In the genomic region with DNA sequence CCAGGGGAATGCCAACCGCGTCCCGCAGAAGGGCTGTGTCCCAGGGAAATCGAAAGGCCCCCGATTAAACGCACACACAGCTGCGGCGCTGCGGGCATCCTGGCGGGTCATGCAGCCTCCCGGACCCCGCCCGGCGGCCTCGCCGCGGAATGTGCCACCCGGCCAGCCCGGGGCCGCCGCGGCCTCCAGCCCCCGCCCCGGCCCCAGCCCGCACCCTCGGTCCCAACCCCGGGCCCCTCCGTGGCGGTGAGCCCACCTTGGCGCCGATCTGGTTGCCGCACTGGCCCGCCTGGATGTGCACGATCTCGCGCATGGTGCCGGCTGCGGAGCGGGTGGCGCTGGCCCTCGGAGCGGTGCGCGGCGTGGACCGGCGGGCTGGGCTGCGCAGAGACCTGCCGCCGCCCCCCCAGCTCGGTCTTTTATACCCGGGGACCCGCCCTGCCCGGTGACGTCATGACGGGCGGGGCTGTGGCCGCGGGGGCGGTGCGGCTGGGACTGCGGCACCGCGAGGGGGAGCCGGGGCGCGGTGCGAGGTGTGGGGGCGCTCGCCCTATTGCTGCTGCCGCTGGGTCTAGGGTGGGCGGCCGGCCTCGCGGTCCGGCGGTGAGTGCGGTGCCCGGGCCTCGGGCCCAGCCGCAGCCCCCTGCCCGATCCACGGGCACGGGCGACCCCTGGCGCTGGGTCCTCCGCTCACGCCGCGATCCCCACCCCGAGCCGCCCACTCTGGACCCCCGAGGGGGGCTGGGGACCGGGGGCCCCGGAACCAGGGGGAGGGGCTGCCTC, we compare ENCODE assay signal across 7 cellular contexts. TPM values are rescaled to one million over a fixed set of nuclear protein-coding genes. Genes with fewer than 3 reads are reported as not detected.
A peak's percentile ranks its signal among the peaks of the same experiment; 100 is the strongest.
DNase-seq lines count a peak whose midpoint lies in the region; TF ChIP-seq lines count a peak whose summit lies in the region.

Gene TUBB2A, minus strand, starts transcription at position 394 of the 783 bp plus-strand sequence. Its CDS starts 81 bp downstream, at position 313.

- BruUV-seq in mammary epithelial cell (replicated peaks; lab: Mats Ljungman, UMichigan) = no TSS peak

- DNase-seq in GM13976 (ENCODE audit: low spot score) (peak; percentile 97), HFFc6 (peak; percentile 64), NCI-H1092 treated with DMSO at 0.1 percent for 48 hours (lab: John Stamatoyannopoulos, UW) (peak; percentile 12), WERI-Rb-1 (peak; percentile 88), mammary epithelial cell (peak; percentile 80), immature natural killer cell (peak; percentile 88 to 91 (median 90)), spleen (peak; percentile 95)

- H3K27ac ChIP-seq in WERI-Rb-1 (0 out of 2 replicates have a peak within 1 kb of the TSS, but pooled peaks have one; percentile 8), mammary epithelial cell (ENCODE audit: insufficient read depth, low read depth, low read length) (peak within 1 kb of the TSS; percentile 80), spleen (peak within 1 kb of the TSS; percentile 80 to 94 (median 86))

- peak within 1 kb of the TSS; percentile 66 for H3K4me3 ChIP-seq in WERI-Rb-1 (ENCODE audit: low read depth, low read length)
- H3K4me3 ChIP-seq in mammary epithelial cell (replicated peaks in 1 of 3; ENCODE audit: insufficient read depth in 1 of 3, low read depth in 2 of 3, low read length in 3 of 3) = peak within 1 kb of the TSS; percentile 74 to 92 (median 81)
- H3K4me3 ChIP-seq in spleen = peak within 1 kb of the TSS; percentile 51 to 93 (median 70)

- H3K36me3 ChIP-seq in WERI-Rb-1 (peaks cover 18% of the 10 kb centered on the region), mammary epithelial cell (ENCODE audit: insufficient read depth, low read length) (peaks cover 2% of the 10 kb centered on the region), spleen (peaks cover 0 to 16% (median 0%) of the 10 kb centered on the region in 6 donors)

- peak within 1 kb of the TSS; percentile 85 for H2AFZ ChIP-seq in mammary epithelial cell (ENCODE audit: low read depth, low read length)

- peak within 1 kb of the TSS; percentile 85 for H3K27ac Mint-ChIP-seq in HFFc6
- H3K27ac Mint-ChIP-seq in immature natural killer cell = peak within 1 kb of the TSS; percentile 76 to 95 (median 83)

- peak within 1 kb of the TSS; percentile 97 for H3K4me3 Mint-ChIP-seq in HFFc6
- peak within 1 kb of the TSS; percentile 89 to 94 (median 91) for H3K4me3 Mint-ChIP-seq in immature natural killer cell

- H3K4me2 ChIP-seq in mammary epithelial cell (ENCODE audit: insufficient read depth, low read depth, low read length) = peak within 1 kb of the TSS; percentile 97

- in situ Hi-C loops in GM13976 (cut with MboI; ENCODE audit: low sequenced_read_pairs, unreplicated experiment) (no loop called here), mammary epithelial cell (cut with MboI; ENCODE audit: low sequenced_read_pairs in 2 of 2) (loop anchor here in 1 of 2 donors (5.0 to 10.0 kb wide), 2 partner anchors 50 to 97 kb away; partner anchors contain the start of gene PSMG4)

- intact Hi-C loops in mammary epithelial cell (cut with micrococcal nuclease) = loop anchor here (1.0 to 2.0 kb wide), 3 partner anchors 17 to 94 kb away; no protein-coding TSS in a partner anchor
- intact Hi-C loops in spleen (cut with DNase I; ENCODE audit: low total_unique reads) = no loop called here

- peak within 1 kb of the TSS; percentile 84 for H3K9ac ChIP-seq in mammary epithelial cell (ENCODE audit: insufficient read depth, low read length)

- H3K27me3 Mint-ChIP-seq in HFFc6 (ENCODE audit: insufficient read depth) (peaks cover 13% of the 10 kb centered on the region), immature natural killer cell (ENCODE audit: low read depth in 3 of 3) (peaks cover 15 to 20% (median 19%) of the 10 kb centered on the region in 3 donors)

- H3K4me1 ChIP-seq in mammary epithelial cell (ENCODE audit: insufficient read depth, low read length) (peaks cover 5% of the 10 kb centered on the region), spleen (peaks cover 2 to 51% (median 21%) of the 10 kb centered on the region in 6 donors)

- H3K27me3 ChIP-seq in WERI-Rb-1 (ENCODE audit: insufficient read depth, low read depth, severe bottlenecking) (no peaks in the 10 kb centered on the region), mammary epithelial cell (ENCODE audit: insufficient read depth, low read length) (no peaks in the 10 kb centered on the region), spleen (replicated peaks in 1 of 7) (peaks cover 0 to 36% (median 0%) of the 10 kb centered on the region in 7 donors)

- CTCF ChIA-PET in mammary epithelial cell (lab: Charles Lee; ENCODE audit: low non-redundant PET) = interaction anchor here (0.5 to 0.8 kb wide), 7 partner anchors 10 to 1073 kb away, joined by 4 to 11 read pairs (median 5); no protein-coding TSS in a partner anchor

- TF ChIP-seq CTCF in GM13976 (IDR thresholded peaks at IDR 0.05; ENCODE audit: borderline replicate concordance, control extremely low read depth, extremely low read depth, insufficient read depth, missing control alignments) = peak; percentile 38
- peak; percentile 80 for TF ChIP-seq CTCF in HFFc6 (IDR thresholded peaks at IDR 0.05)
- peak; percentile 55 for TF ChIP-seq CTCF in WERI-Rb-1 (IDR thresholded peaks at IDR 0.05; ENCODE audit: low read depth, low read length)
- peak; percentile 14 to 55 for TF ChIP-seq CTCF in mammary epithelial cell (conservative IDR thresholded peaks at IDR 0.05 in 1 of 2, IDR thresholded peaks at IDR 0.05 in 1 of 2; ENCODE audit: extremely low read depth in 1 of 2, insufficient read depth in 1 of 2, low read depth in 1 of 2, low read length in 2 of 2)
- peak in 8 of 11 experiments; percentile 42 to 76 (median 66) for TF ChIP-seq CTCF in spleen (IDR thresholded peaks at IDR 0.05 in 8 of 11, conservative IDR thresholded peaks at IDR 0.05 in 3 of 11)

- H3K4me1 Mint-ChIP-seq in HFFc6 (ENCODE audit: low read depth) (peaks cover 32% of the 10 kb centered on the region), immature natural killer cell (peaks cover 14 to 18% of the 10 kb centered on the region in 2 donors)

- peak in 2 of 3 donors; percentile 32 to 94 for TF ChIP-seq POLR2A in spleen (IDR thresholded peaks at IDR 0.05)

- dilution Hi-C loops in mammary epithelial cell (cut with HindIII; ENCODE audit: low sequenced_read_pairs) = no loop called here

- WGBS in mammary epithelial cell (ENCODE audit: low coverage, missing lambda C conversion rate) = under 1% methylated on average over 18 of the region's 95 CpGs
- 1 to 2% (median 1%) methylated on average over 42 to 95 of the region's 95 CpGs for WGBS in spleen, 5 donors

- peaks cover 7% of the 10 kb centered on the region for H3K79me2 ChIP-seq in mammary epithelial cell (ENCODE audit: insufficient read depth, low read length)

- no peaks in the 10 kb centered on the region for H3K9me3 ChIP-seq in WERI-Rb-1 (ENCODE audit: severe bottlenecking)
- H3K9me3 ChIP-seq in mammary epithelial cell (replicated peaks; ENCODE audit: insufficient read depth, low read length) = no peaks in the 10 kb centered on the region
- no peaks in the 10 kb centered on the region for H3K9me3 ChIP-seq in spleen

- H3K9me3 Mint-ChIP-seq in HFFc6 (no peaks in the 10 kb centered on the region), immature natural killer cell (no peaks in the 10 kb centered on the region)

- H4K20me1 ChIP-seq in mammary epithelial cell (ENCODE audit: insufficient read depth, low read length) = no peaks in the 10 kb centered on the region

- peaks cover 26% of the 10 kb centered on the region; the same call in 1 of the 2 replicates for H3K36me3 Mint-ChIP-seq in HFFc6 (ENCODE audit: low read depth)
- peaks cover 0 to 4% (median 0%) of the 10 kb centered on the region in 3 donors for H3K36me3 Mint-ChIP-seq in immature natural killer cell

RNA-seq across cellular contexts. Expression of gene TUBB2A, which starts in this region (rescaled TPM):
- total RNA-seq in HFFc6 (2021; fragmentation: NEBNext Ultra II Directional; extraction: Animal tissue kit (Norgen Biotek cat#: 25700)) = 100 to 1,000 TPM; 114 to 152 (median 120) TPM
- total RNA-seq in mammary epithelial cell = 100 to 1,000 TPM in 1 of 2 donors, 10 to 100 TPM in 1; 70.2 to 214 TPM
- polyA plus RNA-seq in mammary epithelial cell = 122 TPM
- polyA minus RNA-seq in mammary epithelial cell = 85.7 TPM
- polyA plus RNA-seq in immature natural killer cell = 1 to 10 TPM; 1.4 to 3.8 (median 2.9) TPM
- total RNA-seq in spleen = 10 to 100 TPM in 3 of 7 donors, 1 to 10 TPM in 4; 4.3 to 13.7 (median 6.7) TPM
- 1 to 10 TPM; 4.8 to 9.1 (median 7.5) TPM for polyA plus RNA-seq in spleen

Comparison
In these comparisons a context has a peak if more than half of its experiments do, and no peak if none do; other contexts are left out.
1. Peak in every context shown above with its lines: DNase-seq, H3K4me3 ChIP-seq and H3K27ac ChIP-seq.
2. RNA of gene TUBB2A (total RNA-seq): 70.2 to 214 TPM in mammary epithelial cell and 114 to 152 TPM in HFFc6; 4.3 to 13.7 TPM in spleen; every median in the first group is over 4 times any median in the second.
3. RNA of gene TUBB2A (polyA plus RNA-seq): 122 TPM in mammary epithelial cell (single experiment); 4.8 to 9.1 TPM in spleen and 1.4 to 3.8 TPM in immature natural killer cell; every median in the first group is over 10 times any median in the second.
4. DNase-seq: peak in every context shown above with its lines; median percentile 97 in GM13976; 95 in spleen; 90 in immature natural killer cell; 88 in WERI-Rb-1; 80 in mammary epithelial cell; 64 in HFFc6; 12 in NCI-H1092 treated with DMSO at 0.1 percent for 48 hours.
5. H3K27ac ChIP-seq: peak in every context shown above with its lines; median percentile 86 in spleen; 80 in mammary epithelial cell; 8 in WERI-Rb-1.